8 cellular contexts compared by ENCODE assay signal in genomic region chr6:14638932-14639875, GRCh38.
A peak's percentile ranks its signal among the peaks of the same experiment; 100 is the strongest.
DNase-seq lines count a peak whose midpoint lies in the region; ATAC-seq and TF ChIP-seq lines count a peak whose summit lies in the region.

No MANE protein-coding gene starts in this region.

- TF ChIP-seq CTCF in brain (conservative IDR thresholded peaks at IDR 0.05): no peak

- peaks cover 0 to 13% (median 0%) of the 10 kb centered on the region in 5 experiments for H3K9me3 Mint-ChIP-seq in brain
- no peaks in the 10 kb centered on the region for H3K9me3 Mint-ChIP-seq in activated CD8-positive, alpha-beta T cell treated with anti-CD3 and anti-CD28 coated beads, Interleukin-2, amount 10 ng/mL, durations not matched to agents 7 days and 5 days (ENCODE audit: insufficient read depth)

- peak; percentile 10 to 84 (median 63) for DNase-seq in NCI-H1417 (lab: John Stamatoyannopoulos, UW)
- DNase-seq in left colon: no peak
- no peak for DNase-seq in activated CD8-positive, alpha-beta T cell treated with anti-CD3 and anti-CD28 coated beads, Interleukin-2, amount 10 ng/mL, durations not matched to agents 7 days and 5 days
- no peak for DNase-seq in OCI-M2 (lab: John Stamatoyannopoulos, UW; ENCODE audit: unreplicated experiment)
- no peak for DNase-seq in cortex of kidney (lab: John Stamatoyannopoulos, UW)

- intact Hi-C loops in left colon (cut with DNase I, micrococcal nuclease): no loop called here

- peak overlapping the region; percentile 44 to 77 (median 67) for H3K4me3 Mint-ChIP-seq in brain
- no peak overlapping the region for H3K4me3 Mint-ChIP-seq in activated CD8-positive, alpha-beta T cell treated with anti-CD3 and anti-CD28 coated beads, Interleukin-2, amount 10 ng/mL, durations not matched to agents 7 days and 5 days

- CTCF ChIA-PET in activated CD8-positive, alpha-beta T cell treated with anti-CD3 and anti-CD28 coated beads, Interleukin-2, amount 10 ng/mL, durations not matched to agents 7 days and 5 days (lab: Charles Lee): no interaction called here

- POLR2A ChIA-PET in activated CD8-positive, alpha-beta T cell treated with anti-CD3 and anti-CD28 coated beads, Interleukin-2, amount 10 ng/mL, durations not matched to agents 7 days and 5 days (lab: Charles Lee): no interaction called here

- no peaks in the 10 kb centered on the region for H3K36me3 Mint-ChIP-seq in brain
- no peaks in the 10 kb centered on the region for H3K36me3 Mint-ChIP-seq in activated CD8-positive, alpha-beta T cell treated with anti-CD3 and anti-CD28 coated beads, Interleukin-2, amount 10 ng/mL, durations not matched to agents 7 days and 5 days (ENCODE audit: low read depth)

- peak overlapping the region; percentile 35 to 82 (median 72) for H3K27ac Mint-ChIP-seq in brain
- no peak overlapping the region for H3K27ac Mint-ChIP-seq in activated CD8-positive, alpha-beta T cell treated with anti-CD3 and anti-CD28 coated beads, Interleukin-2, amount 10 ng/mL, durations not matched to agents 7 days and 5 days

- peaks cover 53% of the 10 kb centered on the region for H3K4me1 Mint-ChIP-seq in brain
- H3K4me1 Mint-ChIP-seq in activated CD8-positive, alpha-beta T cell treated with anti-CD3 and anti-CD28 coated beads, Interleukin-2, amount 10 ng/mL, durations not matched to agents 7 days and 5 days (ENCODE audit: low read depth): peaks cover 39% of the 10 kb centered on the region

- ATAC-seq in GM18517 (IDR thresholded peaks at IDR 0.05; ENCODE audit: unreplicated experiment) (peak; percentile 38), left colon (peak; percentile 75), HG03342 (IDR thresholded peaks at IDR 0.05; ENCODE audit: unreplicated experiment) (no peak)
- ATAC-seq in activated CD8-positive, alpha-beta T cell treated with anti-CD3 and anti-CD28 coated beads, Interleukin-2, amount 10 ng/mL, durations not matched to agents 7 days and 5 days: no peak

- H3K27me3 Mint-ChIP-seq in brain: peaks cover 33% of the 10 kb centered on the region
- peaks cover 16% of the 10 kb centered on the region for H3K27me3 Mint-ChIP-seq in activated CD8-positive, alpha-beta T cell treated with anti-CD3 and anti-CD28 coated beads, Interleukin-2, amount 10 ng/mL, durations not matched to agents 7 days and 5 days (ENCODE audit: low read depth)

Comparison
In these comparisons a context has a peak if more than half of its experiments do, and no peak if none do; other contexts are left out.
1. ATAC-seq: peak in GM18517 (single experiment) and left colon (single experiment); none in activated CD8-positive, alpha-beta T cell treated with anti-CD3 and anti-CD28 coated beads, Interleukin-2, amount 10 ng/mL, durations not matched to agents 7 days and 5 days (single experiment) and HG03342 (single experiment).
2. DNase-seq: peak in NCI-H1417 (3 of 3); none in left colon (0 of 2), activated CD8-positive, alpha-beta T cell treated with anti-CD3 and anti-CD28 coated beads, Interleukin-2, amount 10 ng/mL, durations not matched to agents 7 days and 5 days (single experiment), OCI-M2 (single experiment) and cortex of kidney (single experiment).